24 cellular contexts compared by ENCODE assay signal in genomic region chr17:11787074-11787473, GRCh38.
"Had no signal": no experiment of that assay in that cellular context is flagged by ENCODE, and none has a peak within 500 bp of the region (broad histone marks: within the 10 kb centered on the region; RNA-seq: fewer than 3 reads in every experiment).

No MANE protein-coding gene starts in this region.

- ATAC-seq: effector memory CD8-positive, alpha-beta T cell; left ventricle myocardium superior; lower lobe of right lung; naive thymus-derived CD8-positive, alpha-beta T cell; sciatic nerve; stimulated activated effector memory CD8-positive, alpha-beta T cell treated with anti-CD3 and anti-CD28 coated beads, Interleukin-12 subunit alpha, Interleukin-12 subunit beta, amount 100 ng/mL, for 72 hours had no signal

- H3K27me3 ChIP-seq: esophagus squamous epithelium, right atrium auricular region, stomach, thyroid gland, vagina had no signal

- H3K36me3 ChIP-seq: esophagus squamous epithelium, lower lobe of right lung, prostate gland, right atrium auricular region, stomach, thyroid gland, vagina had no signal

- H3K27ac ChIP-seq: esophagus squamous epithelium, lower lobe of right lung, prostate gland, right atrium auricular region, stomach, thyroid gland, vagina had no signal

- H3K27ac Mint-ChIP-seq: effector memory CD8-positive, alpha-beta T cell; immature natural killer cell; naive thymus-derived CD8-positive, alpha-beta T cell; nephron progenitor cell; stimulated activated effector memory CD8-positive, alpha-beta T cell treated with anti-CD3 and anti-CD28 coated beads, Interleukin-12 subunit alpha, Interleukin-12 subunit beta, amount 100 ng/mL, for 72 hours had no signal

- H3K4me2 ChIP-seq: smooth muscle cell had no signal

- H3K9me3 ChIP-seq: esophagus squamous epithelium, lower lobe of right lung, prostate gland, thyroid gland, vagina had no signal

- H3K4me1 Mint-ChIP-seq: immature natural killer cell; naive thymus-derived CD8-positive, alpha-beta T cell; nephron progenitor cell; stimulated activated effector memory CD8-positive, alpha-beta T cell treated with anti-CD3 and anti-CD28 coated beads, Interleukin-12 subunit alpha, Interleukin-12 subunit beta, amount 100 ng/mL, for 72 hours had no signal

- H3K36me3 Mint-ChIP-seq: immature natural killer cell; naive thymus-derived CD8-positive, alpha-beta T cell; stimulated activated effector memory CD8-positive, alpha-beta T cell treated with anti-CD3 and anti-CD28 coated beads, Interleukin-12 subunit alpha, Interleukin-12 subunit beta, amount 100 ng/mL, for 72 hours had no signal

- DNase-seq: effector memory CD8-positive, alpha-beta T cell; erythroblast; esophagus squamous epithelium; foreskin melanocyte; hypothalamus; immature natural killer cell; islet precursor cell; left ventricle myocardium superior; lower lobe of right lung; naive thymus-derived CD8-positive, alpha-beta T cell; nephron progenitor cell; nucleus accumbens; stimulated activated CD4-positive, alpha-beta T cell treated with anti-CD3 and anti-CD28 coated beads, Interleukin-2, amount 100 ng/mL, for 24 hours; stimulated activated CD4-positive, alpha-beta T cell treated with anti-CD3 and anti-CD28 coated beads, Interleukin-4, amount 100 ng/mL, for 24 hours; stimulated activated naive CD4-positive, alpha-beta T cell treated with Interleukin-2 at 50 U/mL for 16 hours; stomach; thyroid gland; trophoblast cell had no signal

- H3K4me3 Mint-ChIP-seq: effector memory CD8-positive, alpha-beta T cell; immature natural killer cell; naive thymus-derived CD8-positive, alpha-beta T cell; nephron progenitor cell; stimulated activated effector memory CD8-positive, alpha-beta T cell treated with anti-CD3 and anti-CD28 coated beads, Interleukin-12 subunit alpha, Interleukin-12 subunit beta, amount 100 ng/mL, for 72 hours had no signal

- H3K27me3 Mint-ChIP-seq: effector memory CD8-positive, alpha-beta T cell had no signal

- H3K4me1 ChIP-seq: esophagus squamous epithelium, lower lobe of right lung, prostate gland, right atrium auricular region, stomach, thyroid gland, vagina had no signal

- H3K4me3 ChIP-seq: esophagus squamous epithelium, lower lobe of right lung, prostate gland, right atrium auricular region, smooth muscle cell, stomach, thyroid gland, vagina had no signal
